25 cellular contexts compared by ENCODE assay signal in genomic region chr17:65552214-65552613, GRCh38. TPM values are rescaled to one million over a fixed set of nuclear protein-coding genes. Genes with fewer than 3 reads are reported as not detected.
DNase-seq lines count a peak whose midpoint lies in the region; ATAC-seq and TF ChIP-seq lines count a peak whose summit lies in the region.
"Had no signal": no experiment of that assay in that cellular context is flagged by ENCODE, and none has a peak within 500 bp of the region (broad histone marks: within the 10 kb centered on the region; RNA-seq: fewer than 3 reads in every experiment).

No MANE protein-coding gene starts in this region.

- CTCF ChIA-PET in naive thymus-derived CD4-positive, alpha-beta T cell (lab: Charles Lee), result no interaction called here

- H3K4me1 ChIP-seq in ectodermal cell (ENCODE audit: control insufficient read depth, insufficient read depth, low read length) (peaks cover 69% of the 10 kb centered on the region), transverse colon (peaks cover 10 to 37% (median 26%) of the 10 kb centered on the region in 4 donors), GM23338 (ENCODE audit: insufficient read depth) (peaks cover 18% of the 10 kb centered on the region)
- H3K4me1 ChIP-seq in naive thymus-derived CD4-positive, alpha-beta T cell (ENCODE audit: control insufficient read depth in 2 of 2, insufficient read depth in 2 of 2, low read length in 2 of 2), result peaks cover 9 to 58% of the 10 kb centered on the region in 2 donors

- H3K36me3 Mint-ChIP-seq in T-helper 17 cell (ENCODE audit: low read depth), result peaks cover 12% of the 10 kb centered on the region
- H3K36me3 Mint-ChIP-seq in naive thymus-derived CD4-positive, alpha-beta T cell, result peaks cover 14 to 44% (median 28%) of the 10 kb centered on the region in 5 donors
- peaks cover 49% of the 10 kb centered on the region for H3K36me3 Mint-ChIP-seq in GM23338 (ENCODE audit: low read depth)
- H3K36me3 Mint-ChIP-seq: stimulated activated effector memory CD8-positive, alpha-beta T cell treated with anti-CD3 and anti-CD28 coated beads, Interleukin-12 subunit alpha, Interleukin-12 subunit beta, amount 100 ng/mL, for 72 hours had no signal

- no peak overlapping the region for H2AFZ ChIP-seq in GM23338

- H3K4me1 Mint-ChIP-seq in T-helper 17 cell (peaks cover 41% of the 10 kb centered on the region), GM23338 (peaks cover 44% of the 10 kb centered on the region)
- peaks cover 19 to 65% (median 42%) of the 10 kb centered on the region in 7 donors for H3K4me1 Mint-ChIP-seq in naive thymus-derived CD4-positive, alpha-beta T cell

- H3K4me2 ChIP-seq in GM23338, result no peak overlapping the region

- H3K9me3 ChIP-seq in T-helper 17 cell (ENCODE audit: control insufficient read depth, low read length, poor library complexity, severe bottlenecking), result no peaks in the 10 kb centered on the region
- H3K9me3 ChIP-seq in ectodermal cell (ENCODE audit: control insufficient read depth, low read length), result no peaks in the 10 kb centered on the region
- no peaks in the 10 kb centered on the region for H3K9me3 ChIP-seq in naive thymus-derived CD4-positive, alpha-beta T cell (ENCODE audit: control insufficient read depth in 2 of 3, low read length in 3 of 3)
- H3K9me3 ChIP-seq in transverse colon, result no peaks in the 10 kb centered on the region
- H3K9me3 ChIP-seq: MG63, pancreas had no signal

- H3K9me2 ChIP-seq in GM23338 (ENCODE audit: insufficient read depth), result no peaks in the 10 kb centered on the region

- in situ Hi-C loops in transverse colon (cut with MboI; ENCODE audit: low pct_ligation_motif_present in 1 of 4, low pct_unique_long_range_greater_than_20kb in 1 of 4, low sequenced_read_pairs in 3 of 4), result loop anchor here (10.0 to 25.0 kb wide), 6 partner anchors 137 to 610 kb away; no protein-coding TSS in a partner anchor

- no peaks in the 10 kb centered on the region for H3K9me3 Mint-ChIP-seq in naive thymus-derived CD4-positive, alpha-beta T cell
- no peaks in the 10 kb centered on the region for H3K9me3 Mint-ChIP-seq in GM23338
- H3K9me3 Mint-ChIP-seq: activated CD8-positive, alpha-beta T cell treated with anti-CD3 and anti-CD28 coated beads for 36 hours; activated naive CD8-positive, alpha-beta T cell treated with anti-CD3 and anti-CD28 coated beads, Interleukin-2, amount 10 ng/mL, durations not matched to agents 7 days and 5 days; stimulated activated effector memory CD8-positive, alpha-beta T cell treated with anti-CD3 and anti-CD28 coated beads, Interleukin-12 subunit alpha, Interleukin-12 subunit beta, amount 100 ng/mL, for 72 hours; T-helper 1 cell treated with Interleukin-12 subunit alpha and Interleukin-12 subunit beta and Interleukin-4 antibody, amounts not matched to agents 30 μg/mL and 1 μg/mL, for 36 hours had no signal

- H3K4me3 ChIP-seq in ectodermal cell (ENCODE audit: insufficient read depth, low read depth, low read length) (peak overlapping the region; percentile 11), transverse colon (no peak overlapping the region), GM23338 (no peak overlapping the region)
- H3K4me3 ChIP-seq in naive thymus-derived CD4-positive, alpha-beta T cell (ENCODE audit: low read length), result no peak overlapping the region
- H3K4me3 ChIP-seq: MG63, pancreas had no signal

- ATAC-seq in T-helper 17 cell, result no peak
- no peak for ATAC-seq in naive thymus-derived CD4-positive, alpha-beta T cell
- no peak for ATAC-seq in GM23338
- ATAC-seq: activated CD8-positive, alpha-beta T cell treated with anti-CD3 and anti-CD28 coated beads for 36 hours; pancreas; stimulated activated effector memory CD8-positive, alpha-beta T cell treated with anti-CD3 and anti-CD28 coated beads, Interleukin-12 subunit alpha, Interleukin-12 subunit beta, amount 100 ng/mL, for 72 hours had no signal

- intact Hi-C loops in naive thymus-derived CD4-positive, alpha-beta T cell (cut with micrococcal nuclease), result loop anchor here in 1 of 2 donors (10.0 kb wide), 1 partner anchor 123 kb away; no protein-coding TSS in a partner anchor
- intact Hi-C loops in transverse colon (cut with DNase I; ENCODE audit: low total_unique reads), result no loop called here

- DNase-seq in T-helper 17 cell, result no peak
- no peak for DNase-seq in naive thymus-derived CD4-positive, alpha-beta T cell
- peak; percentile 61 for DNase-seq in transverse colon
- no peak for DNase-seq in cerebellum (ENCODE audit: low spot score)
- no peak for DNase-seq in GM23338 (ENCODE audit: low spot score)
- DNase-seq in activated CD8-positive, alpha-beta memory T cell treated with anti-CD3 and anti-CD28 coated beads, Interleukin-2, amount 50 U/mL, for 4 hours, result no peak
- DNase-seq: activated CD4-positive, alpha-beta T cell treated with anti-CD3 and anti-CD28 coated beads for 1 hour; activated CD8-positive, alpha-beta T cell treated with anti-CD3 and anti-CD28 coated beads for 36 hours; activated naive CD8-positive, alpha-beta T cell treated with anti-CD3 and anti-CD28 coated beads, Interleukin-2, amount 10 ng/mL, durations not matched to agents 7 days and 5 days; central memory CD4-positive, alpha-beta T cell; HCEC 1CT; KBM-7; mesendoderm; MG63; NCI-H1417; NCI-H446; retina; stimulated activated CD4-positive, alpha-beta T cell treated with anti-CD3 and anti-CD28 coated beads, Interleukin-4, amount 100 ng/mL, for 1 hour had no signal

- H4K20me1 ChIP-seq in GM23338 (replicated peaks; ENCODE audit: insufficient read depth), result peaks cover 57% of the 10 kb centered on the region

- H3K27me3 Mint-ChIP-seq in T-helper 17 cell (no peaks in the 10 kb centered on the region), GM23338 (ENCODE audit: insufficient read depth, low read depth, poor library complexity) (peaks cover 7% of the 10 kb centered on the region)
- H3K27me3 Mint-ChIP-seq in naive thymus-derived CD4-positive, alpha-beta T cell, result peaks cover 0 to 22% (median 0%) of the 10 kb centered on the region in 5 donors
- H3K27me3 Mint-ChIP-seq: activated CD8-positive, alpha-beta T cell treated with anti-CD3 and anti-CD28 coated beads for 36 hours had no signal

- WGBS in ectodermal cell, 2 experiments, result 88 to 90% methylated on average over 4 of the region's 4 CpGs
- 61 to 64% methylated on average over 3 to 4 of the region's 4 CpGs for WGBS in transverse colon (ENCODE audit: low coverage in 1 of 2), 2 donors

- no peaks in the 10 kb centered on the region for H3K79me2 ChIP-seq in GM23338 (replicated peaks; ENCODE audit: insufficient read depth)

- H3F3A ChIP-seq in GM23338 (replicated peaks; ENCODE audit: low read depth), result 0 out of 2 replicates have a peak, but pooled peaks cover 3% of the 10 kb centered on the region

- peaks cover 30% of the 10 kb centered on the region for H3K36me3 ChIP-seq in ectodermal cell (ENCODE audit: control insufficient read depth, insufficient read depth, low read length)
- peaks cover 0 to 41% (median 15%) of the 10 kb centered on the region in 3 experiments for H3K36me3 ChIP-seq in naive thymus-derived CD4-positive, alpha-beta T cell (ENCODE audit: control insufficient read depth in 2 of 3, insufficient read depth in 3 of 3, low read length in 3 of 3)
- H3K36me3 ChIP-seq in transverse colon, result no peaks in the 10 kb centered on the region
- H3K36me3 ChIP-seq in GM23338 (ENCODE audit: insufficient read depth), result peaks cover 21% of the 10 kb centered on the region
- H3K36me3 ChIP-seq: pancreas had no signal

- H3K27ac ChIP-seq in ectodermal cell (ENCODE audit: insufficient read depth, low read depth, low read length, poor library complexity, severe bottlenecking), result no peak overlapping the region
- no peak overlapping the region for H3K27ac ChIP-seq in naive thymus-derived CD4-positive, alpha-beta T cell (ENCODE audit: low read depth, low read length)
- no peak overlapping the region for H3K27ac ChIP-seq in transverse colon
- no peak overlapping the region for H3K27ac ChIP-seq in GM23338 (ENCODE audit: low read depth)
- H3K27ac ChIP-seq: C4-2B, epithelial cell of prostate, pancreas, RWPE1 had no signal

- no peak for TF ChIP-seq EP300 in transverse colon (IDR thresholded peaks at IDR 0.05; ENCODE audit: low read depth)

- H3K27ac Mint-ChIP-seq in T-helper 17 cell (no peak overlapping the region), GM23338 (no peak overlapping the region)
- peak overlapping the region in 5 of 9 donors; percentile 38 to 80 (median 74) for H3K27ac Mint-ChIP-seq in naive thymus-derived CD4-positive, alpha-beta T cell
- H3K27ac Mint-ChIP-seq: activated naive CD8-positive, alpha-beta T cell treated with anti-CD3 and anti-CD28 coated beads, Interleukin-2, amount 10 ng/mL, durations not matched to agents 7 days and 5 days; stimulated activated effector memory CD8-positive, alpha-beta T cell treated with anti-CD3 and anti-CD28 coated beads, Interleukin-12 subunit alpha, Interleukin-12 subunit beta, amount 100 ng/mL, for 72 hours; T-helper 1 cell treated with Interleukin-12 subunit alpha and Interleukin-12 subunit beta and Interleukin-4 antibody, amounts not matched to agents 30 μg/mL and 1 μg/mL, for 36 hours had no signal

- H3K4me3 Mint-ChIP-seq in T-helper 17 cell (peak overlapping the region; percentile 47), GM23338 (no peak overlapping the region)
- H3K4me3 Mint-ChIP-seq in naive thymus-derived CD4-positive, alpha-beta T cell, result peak overlapping the region in 6 of 10 donors; percentile 23 to 58 (median 36)
- H3K4me3 Mint-ChIP-seq: activated CD8-positive, alpha-beta T cell treated with anti-CD3 and anti-CD28 coated beads for 36 hours; activated naive CD8-positive, alpha-beta T cell treated with anti-CD3 and anti-CD28 coated beads, Interleukin-2, amount 10 ng/mL, durations not matched to agents 7 days and 5 days; stimulated activated effector memory CD8-positive, alpha-beta T cell treated with anti-CD3 and anti-CD28 coated beads, Interleukin-12 subunit alpha, Interleukin-12 subunit beta, amount 100 ng/mL, for 72 hours; T-helper 1 cell treated with Interleukin-12 subunit alpha and Interleukin-12 subunit beta and Interleukin-4 antibody, amounts not matched to agents 30 μg/mL and 1 μg/mL, for 36 hours had no signal

- TF ChIP-seq POLR2A in transverse colon (IDR thresholded peaks at IDR 0.05), result no peak

- no peaks in the 10 kb centered on the region for H3K27me3 ChIP-seq in ectodermal cell (ENCODE audit: control insufficient read depth, insufficient read depth, low read length, poor library complexity, severe bottlenecking)
- no peaks in the 10 kb centered on the region for H3K27me3 ChIP-seq in naive thymus-derived CD4-positive, alpha-beta T cell (ENCODE audit: control insufficient read depth in 2 of 2, insufficient read depth in 2 of 2, low read length in 2 of 2)
- no peaks in the 10 kb centered on the region for H3K27me3 ChIP-seq in transverse colon
- H3K27me3 ChIP-seq in GM23338 (ENCODE audit: insufficient read depth), result no peaks in the 10 kb centered on the region
- H3K27me3 ChIP-seq: MG63, pancreas had no signal

- no peak for TF ChIP-seq CTCF in transverse colon (IDR thresholded peaks at IDR 0.05)
- TF ChIP-seq CTCF in GM23338 (conservative IDR thresholded peaks at IDR 0.05; ENCODE audit: low read depth in 2 of 2), result no peak

- POLR2A ChIA-PET in naive thymus-derived CD4-positive, alpha-beta T cell (lab: Charles Lee), result no interaction called here

RNA-seq across cellular contexts. Expression of gene AXIN2, which starts 9.2 kb away (rescaled TPM):
- total RNA-seq in T-helper 17 cell, result 10 to 100 TPM; 28.4 to 31.6 TPM
- 208 TPM for polyA plus RNA-seq in ectodermal cell (2013, experiment 1 of 4)
- 212 TPM for polyA plus RNA-seq in ectodermal cell (2013, experiment 2 of 4)
- 156 TPM for polyA plus RNA-seq in ectodermal cell (2013, experiment 3 of 4)
- 171 TPM for polyA plus RNA-seq in ectodermal cell (2013, experiment 4 of 4)
- total RNA-seq in naive thymus-derived CD4-positive, alpha-beta T cell, result 10 to 100 TPM in 4 of 5 experiments, 1 to 10 TPM in 1; 7.4 to 63.4 (median 39.5) TPM
- 10 to 100 TPM; 10.5 to 16.2 TPM for polyA plus RNA-seq in naive thymus-derived CD4-positive, alpha-beta T cell
- 10 to 100 TPM; 17.6 to 87.6 (median 23.8) TPM for total RNA-seq in transverse colon
- total RNA-seq in cerebellum, result 41.2 TPM
- 28.2 and 32.7 TPM in 2 replicates for total RNA-seq in GM23338 (2014; rRNA removed; shearing (Covaris generic))
- polyA plus RNA-seq in GM23338 (2016; fragmentation: Nextera tagmentation; extraction: Ambion mirVana), result 8.0 and 9.4 TPM in 2 replicates

Comparison
In these comparisons a context has a peak if more than half of its experiments do, and no peak if none do; other contexts are left out.
1. H3K27ac Mint-ChIP-seq: peak in naive thymus-derived CD4-positive, alpha-beta T cell (5 of 9); none in T-helper 17 cell (single experiment) and GM23338 (single experiment).